Comparison of ENCODE assay signal across 9 cellular contexts in the genomic region with DNA sequence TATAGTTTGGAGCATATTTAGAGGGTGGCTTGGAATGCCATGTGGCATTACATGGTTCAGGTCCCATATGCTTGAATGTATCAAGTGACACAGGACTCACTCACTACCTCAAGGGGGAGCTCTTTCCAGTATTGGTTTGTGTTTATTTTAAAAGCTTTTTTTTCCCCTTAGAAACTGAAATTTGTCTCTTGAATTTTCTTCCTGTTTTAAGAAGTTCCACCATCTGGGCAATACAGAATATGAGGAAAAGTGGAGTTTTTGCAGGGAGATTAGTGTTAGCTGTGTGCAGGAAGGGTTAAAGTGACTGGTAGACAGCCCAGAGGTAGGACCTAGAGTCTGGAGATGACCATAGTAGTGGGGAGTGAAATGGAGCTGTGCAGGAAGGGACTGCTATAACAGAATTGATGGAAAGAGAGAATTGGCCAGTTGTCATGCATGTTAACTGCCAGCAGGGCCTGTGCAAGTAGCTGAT. TPM values are rescaled to one million over a fixed set of nuclear protein-coding genes. Genes with fewer than 3 reads are reported as not detected.
DNase-seq lines count a peak whose midpoint lies in the region; ATAC-seq and TF ChIP-seq lines count a peak whose summit lies in the region.
"Had no signal": no experiment of that assay in that cellular context is flagged by ENCODE, and none has a peak within 500 bp of the region (broad histone marks: within the 10 kb centered on the region; RNA-seq: fewer than 3 reads in every experiment).

No MANE protein-coding gene starts in this region.

- H3K27ac ChIP-seq in heart right ventricle: no peak overlapping the region
- H3K27ac ChIP-seq: BLaER1 treated with 17β-estradiol and CSF1 and Interleukin-3, amounts not matched to agents 10 nM and 100 nM had no signal

- DNase-seq in NCI-H1436 (lab: John Stamatoyannopoulos, UW): peak; percentile 7
- DNase-seq in NCI-H1436 treated with DMSO at 0.1 percent for 48 hours (lab: John Stamatoyannopoulos, UW): no peak
- DNase-seq in HT-29 (ENCODE audit: low spot score): peak; percentile 61
- DNase-seq in SKM-1 treated with dmso at 0.1 percent for 144 hours (lab: John Stamatoyannopoulos, UW; ENCODE audit: unreplicated experiment): peak; percentile 10
- DNase-seq in heart right ventricle: no peak
- peak; percentile 55 for DNase-seq in superior temporal gyrus (ENCODE audit: extremely low spot score)
- DNase-seq in posterior vena cava (ENCODE audit: low spot score): no peak
- DNase-seq in stimulated activated CD8-positive, alpha-beta memory T cell treated with anti-CD3 and anti-CD28 coated beads, Interleukin-4, amount 100 ng/mL, for 48 hours: no peak

- no peaks in the 10 kb centered on the region for H3K27me3 ChIP-seq in heart right ventricle
- H3K27me3 ChIP-seq: BLaER1 treated with 17β-estradiol and CSF1 and Interleukin-3, amounts not matched to agents 10 nM and 100 nM had no signal

- H3K4me3 ChIP-seq in heart right ventricle: no peak overlapping the region
- H3K4me3 ChIP-seq: BLaER1 treated with 17β-estradiol and CSF1 and Interleukin-3, amounts not matched to agents 10 nM and 100 nM had no signal

- TF ChIP-seq CTCF in heart right ventricle (IDR thresholded peaks at IDR 0.05): peak in 7 of 9 donors; percentile 47 to 69 (median 55)

- no peaks in the 10 kb centered on the region for H3K9me3 ChIP-seq in heart right ventricle
- H3K9me3 ChIP-seq: BLaER1 treated with 17β-estradiol and CSF1 and Interleukin-3, amounts not matched to agents 10 nM and 100 nM had no signal

- intact Hi-C loops in heart right ventricle (cut with DNase I) (no loop called here), posterior vena cava (cut with DNase I) (no loop called here)

- H3K4me1 ChIP-seq in heart right ventricle: peaks cover 2 to 93% (median 59%) of the 10 kb centered on the region in 9 donors

- H3K36me3 ChIP-seq in heart right ventricle: peaks cover 0 to 45% (median 0%) of the 10 kb centered on the region in 9 donors

- ATAC-seq in heart right ventricle: peak in 2 of 8 donors; percentile 31 to 36

RNA-seq across cellular contexts. Expression of a gene that starts 36.6 kb away (rescaled TPM):
- 416 and 425 TPM in 2 replicates for total RNA-seq in HT-29 (2014; rRNA removed; shearing (Covaris generic))
- total RNA-seq in heart right ventricle (100 to 1,000 TPM; 337 to 416 (median 382) TPM), posterior vena cava (100 to 1,000 TPM; 361 to 439 TPM)
- 100 to 1,000 TPM; 128 to 213 TPM for polyA plus RNA-seq in heart right ventricle

Comparison
In these comparisons a context has a peak if more than half of its experiments do, and no peak if none do; other contexts are left out.
1. DNase-seq: peak in NCI-H1436 (single experiment), HT-29 (single experiment), SKM-1 treated with dmso at 0.1 percent for 144 hours (single experiment) and superior temporal gyrus (single experiment); none in NCI-H1436 treated with DMSO at 0.1 percent for 48 hours (single experiment), heart right ventricle (0 of 2), posterior vena cava (single experiment) and stimulated activated CD8-positive, alpha-beta memory T cell treated with anti-CD3 and anti-CD28 coated beads, Interleukin-4, amount 100 ng/mL, for 48 hours (single experiment).